In the genomic region with DNA sequence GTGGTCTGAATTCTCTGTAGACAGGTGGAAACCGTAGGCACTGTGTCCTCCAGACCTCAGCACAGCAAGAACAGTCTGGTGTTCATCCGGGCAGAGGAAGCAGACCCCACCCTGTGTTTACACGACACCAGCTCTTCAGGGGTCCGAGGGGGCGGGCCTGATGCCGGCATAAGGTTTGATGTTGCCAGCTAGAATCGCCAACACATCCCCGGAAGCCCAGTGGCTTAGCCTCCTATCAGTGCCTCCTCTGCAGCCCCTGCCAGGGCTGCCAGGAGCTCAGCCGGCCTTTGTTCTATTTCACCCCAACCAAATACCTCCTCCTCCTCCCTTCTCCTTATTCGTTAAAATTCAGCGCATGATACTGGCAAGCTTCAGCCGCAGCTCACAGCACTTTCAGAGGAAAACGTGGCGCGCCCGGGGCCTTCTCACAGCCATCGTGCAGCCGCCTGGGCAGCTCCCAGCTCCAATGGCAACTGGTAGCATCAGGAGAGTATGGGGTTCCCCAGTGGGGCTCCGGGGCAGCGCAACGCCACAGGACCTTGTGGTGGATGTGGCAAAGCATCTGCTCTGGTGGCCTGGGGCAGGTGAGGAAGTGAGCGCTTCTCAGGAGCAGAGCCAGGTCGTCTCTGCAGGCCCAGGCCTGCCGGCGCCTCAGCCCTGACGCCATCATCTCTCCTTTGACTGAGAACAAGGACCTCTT, we compare ENCODE assay signal across 12 cellular contexts.
A peak's percentile ranks its signal among the peaks of the same experiment; 100 is the strongest.
DNase-seq lines count a peak whose midpoint lies in the region; ATAC-seq, FAIRE-seq and TF ChIP-seq lines count a peak whose summit lies in the region.
"Had no signal": no experiment of that assay in that cellular context is flagged by ENCODE, and none has a peak within 500 bp of the region (broad histone marks: within the 10 kb centered on the region; RNA-seq: fewer than 3 reads in every experiment).

No MANE protein-coding gene starts in this region.

- intact Hi-C loops in HepG2 (cut with micrococcal nuclease; ENCODE audit: unreplicated experiment) = no loop called here

- H3K9me2 ChIP-seq in GM23248 (ENCODE audit: insufficient read depth) = no peaks in the 10 kb centered on the region

- H3K27ac ChIP-seq in liver (ENCODE audit: low read depth in 1 of 2, low read length in 2 of 2) (peak overlapping the region; percentile 58 to 81), HepG2 (ENCODE audit: extremely low read length, insufficient read depth, low read length) (no peak overlapping the region), cingulate gyrus (ENCODE audit: low read depth, low read length) (peak overlapping the region; percentile 75), GM23248 (no peak overlapping the region)

- H3K4me1 ChIP-seq in liver (ENCODE audit: control insufficient read depth in 4 of 4, insufficient read depth in 4 of 4, low read length in 3 of 4) (peaks cover 15 to 31% (median 26%) of the 10 kb centered on the region in 4 donors), HepG2 (ENCODE audit: insufficient read depth, low read length) (peaks cover 22% of the 10 kb centered on the region), GM23248 (ENCODE audit: insufficient read depth) (peaks cover 9% of the 10 kb centered on the region)

- H2AFZ ChIP-seq in HepG2 (ENCODE audit: low read length) (no peak overlapping the region), GM23248 (no peak overlapping the region)

- CTCF ChIA-PET in HepG2 (lab: Yijun Ruan, JAX; ENCODE audit: low intra/inter-chr PET ratio, low total read pairs) = no interaction called here

- peaks cover 23% of the 10 kb centered on the region for H3K4me1 Mint-ChIP-seq in mesothelial cell of epicardium
- H3K4me1 Mint-ChIP-seq in stimulated activated memory B cell treated with anti-CD40 and anti-IgM and Interleukin-4, amounts not matched to agents 10 μg/mL and 1 μg/mL and 100 μg/mL, for 72 hours = peaks cover 43% of the 10 kb centered on the region

- no peaks in the 10 kb centered on the region for H3K36me3 ChIP-seq in liver (ENCODE audit: control insufficient read depth in 4 of 4, insufficient read depth in 3 of 4, low read depth in 1 of 4, low read length in 3 of 4)
- H3K36me3 ChIP-seq in HepG2 (replicated peaks in 1 of 2; ENCODE audit: control insufficient read depth in 1 of 2, insufficient read depth in 2 of 2, low read length in 2 of 2) = no peaks in the 10 kb centered on the region
- no peaks in the 10 kb centered on the region for H3K36me3 ChIP-seq in GM23248 (ENCODE audit: low read depth)
- H3K36me3 ChIP-seq: esophagus muscularis mucosa, sigmoid colon had no signal

- in situ Hi-C loops in HepG2 (cut with HindIII; ENCODE audit: extremely low pct_ligation_motif_present, low pct_unique_long_range_greater_than_20kb) = no loop called here
- in situ Hi-C loops in KBM-7 (cut with MboI; ENCODE audit: low pct_unique_long_range_greater_than_20kb, low sequenced_read_pairs) = no loop called here
- in situ Hi-C loops in GM23248 (cut with MboI) = no loop called here

- no peaks in the 10 kb centered on the region for H3K36me3 Mint-ChIP-seq in mesothelial cell of epicardium
- H3K36me3 Mint-ChIP-seq in stimulated activated memory B cell treated with anti-CD40 and anti-IgM and Interleukin-4, amounts not matched to agents 10 μg/mL and 1 μg/mL and 100 μg/mL, for 72 hours = peaks cover 24% of the 10 kb centered on the region

- TF ChIP-seq EP300 in HepG2 (IDR thresholded peaks at IDR 0.05; ENCODE audit: low read depth in 2 of 2, low read length in 2 of 2) (no peak), HepG2 (CRISPR knock-in tag; IDR thresholded peaks at IDR 0.05; ENCODE audit: borderline replicate concordance) (no peak)

- no peaks in the 10 kb centered on the region for H3K9me3 Mint-ChIP-seq in mesothelial cell of epicardium
- no peaks in the 10 kb centered on the region for H3K9me3 Mint-ChIP-seq in stimulated activated memory B cell treated with anti-CD40 and anti-IgM and Interleukin-4, amounts not matched to agents 10 μg/mL and 1 μg/mL and 100 μg/mL, for 72 hours

- no TSS peak for BruUV-seq in HepG2 (replicated peaks; lab: Mats Ljungman, UMichigan)

- no peaks in the 10 kb centered on the region for H3K27me3 ChIP-seq in liver (ENCODE audit: control insufficient read depth in 4 of 4, insufficient read depth in 4 of 4, low read length in 3 of 4)
- H3K27me3 ChIP-seq in HepG2 (ENCODE audit: control insufficient read depth in 1 of 2, insufficient read depth in 2 of 2, low read length in 2 of 2) = peaks cover 1 to 31% of the 10 kb centered on the region in 2 experiments; a peak in 3 of 5 replicates
- H3K27me3 ChIP-seq in GM23248 (replicated peaks; ENCODE audit: insufficient read depth) = no peaks in the 10 kb centered on the region
- H3K27me3 ChIP-seq: esophagus muscularis mucosa, sigmoid colon had no signal

- no peaks in the 10 kb centered on the region for H3K9me3 ChIP-seq in liver (ENCODE audit: control insufficient read depth in 4 of 4, low read length in 3 of 4)
- no peaks in the 10 kb centered on the region for H3K9me3 ChIP-seq in HepG2 (ENCODE audit: low read length)
- H3K9me3 ChIP-seq in GM23248 (ENCODE audit: low read depth) = no peaks in the 10 kb centered on the region
- H3K9me3 ChIP-seq: esophagus muscularis mucosa, sigmoid colon had no signal

- H3K4me3 ChIP-seq in liver (ENCODE audit: low read depth in 1 of 3, low read length in 3 of 3) = no peak overlapping the region
- no peak overlapping the region for H3K4me3 ChIP-seq in HepG2 (replicated peaks in 1 of 3; ENCODE audit: insufficient read depth in 1 of 3, low read depth in 2 of 3, low read length in 3 of 3)
- H3K4me3 ChIP-seq in GM23248 = no peak overlapping the region
- H3K4me3 ChIP-seq: esophagus muscularis mucosa, K562, sigmoid colon had no signal

- H3K27me3 Mint-ChIP-seq in mesothelial cell of epicardium (ENCODE audit: low read depth) = no peaks in the 10 kb centered on the region
- no peaks in the 10 kb centered on the region for H3K27me3 Mint-ChIP-seq in stimulated activated memory B cell treated with anti-CD40 and anti-IgM and Interleukin-4, amounts not matched to agents 10 μg/mL and 1 μg/mL and 100 μg/mL, for 72 hours

- peaks cover 6% of the 10 kb centered on the region for H3F3A ChIP-seq in GM23248 (ENCODE audit: insufficient read depth)

- TF ChIP-seq RAD21 in liver (IDR thresholded peaks at IDR 0.05) (no peak), HepG2 (CRISPR knock-in tag; IDR thresholded peaks at IDR 0.05) (no peak)

- TF ChIP-seq CTCF in liver (IDR thresholded peaks at IDR 0.05; ENCODE audit: low read depth, low read length, missing input control) = no peak
- no peak for TF ChIP-seq CTCF in HepG2 (CRISPR knock-in tag; IDR thresholded peaks at IDR 0.05)
- no peak for TF ChIP-seq CTCF in mesothelial cell of epicardium (IDR thresholded peaks at IDR 0.05; ENCODE audit: unreplicated experiment)

- no peak for FAIRE-seq in HepG2 (lab: Jason Lieb, UNC)
- FAIRE-seq: K562 had no signal

- no peak overlapping the region for H3K4me3 Mint-ChIP-seq in mesothelial cell of epicardium
- no peak overlapping the region for H3K4me3 Mint-ChIP-seq in stimulated activated memory B cell treated with anti-CD40 and anti-IgM and Interleukin-4, amounts not matched to agents 10 μg/mL and 1 μg/mL and 100 μg/mL, for 72 hours

- peak overlapping the region; percentile 86 for H3K27ac Mint-ChIP-seq in mesothelial cell of epicardium
- H3K27ac Mint-ChIP-seq in stimulated activated memory B cell treated with anti-CD40 and anti-IgM and Interleukin-4, amounts not matched to agents 10 μg/mL and 1 μg/mL and 100 μg/mL, for 72 hours = no peak overlapping the region

- peak overlapping the region in 1 of 2 donors; percentile 24 for H3K9ac ChIP-seq in liver (ENCODE audit: low read depth in 1 of 2, low read length in 2 of 2)
- H3K9ac ChIP-seq in HepG2 (ENCODE audit: insufficient read depth, low read depth, low read length) = no peak overlapping the region
- H3K9ac ChIP-seq in GM23248 = no peak overlapping the region

- ATAC-seq in HepG2 = no peak
- no peak for ATAC-seq in stimulated activated memory B cell treated with anti-CD40 and anti-IgM and Interleukin-4, amounts not matched to agents 10 μg/mL and 1 μg/mL and 100 μg/mL, for 72 hours
- ATAC-seq: K562 had no signal

- DNase-seq in HepG2 (ENCODE audit: low spot score) = no peak
- DNase-seq in mesothelial cell of epicardium (ENCODE audit: low spot score in 2 of 2, unreplicated experiment in 2 of 2) = no peak
- DNase-seq in KBM-7 = no peak
- no peak for DNase-seq in NK-92 (lab: John Stamatoyannopoulos, UW; ENCODE audit: unreplicated experiment)
- DNase-seq in GM23248 = no peak
- DNase-seq: NCI-H524 treated with DMSO at 0.1 percent for 48 hours, sigmoid colon had no signal

- POLR2A ChIA-PET in HepG2 (lab: Yijun Ruan, JAX) = no interaction called here

- H3K79me2 ChIP-seq in HepG2 (ENCODE audit: insufficient read depth, low read length) (no peaks in the 10 kb centered on the region), GM23248 (ENCODE audit: insufficient read depth) (no peaks in the 10 kb centered on the region)

- H4K20me1 ChIP-seq in HepG2 (ENCODE audit: insufficient read depth, low read length) (no peaks in the 10 kb centered on the region), GM23248 (ENCODE audit: insufficient read depth) (no peaks in the 10 kb centered on the region)

- WGBS in liver = 83% methylated on average over 26 of the region's 26 CpGs
- WGBS in HepG2 (ENCODE audit: low lambda C conversion rate) = 70% methylated on average over 20 of the region's 26 CpGs
- 89 to 91% methylated on average over 26 of the region's 26 CpGs for WGBS in GM23248 (ENCODE audit: low coverage in 1 of 2, low lambda C conversion rate in 2 of 2, missing lambda C conversion rate in 2 of 2), 2 experiments

- TF ChIP-seq POLR2A in HepG2 (IDR thresholded peaks at IDR 0.05; ENCODE audit: insufficient read depth in 1 of 2, low read depth in 2 of 2, low read length in 2 of 2) = no peak

- H3K4me2 ChIP-seq in HepG2 (ENCODE audit: low read depth, low read length) (no peak overlapping the region), GM23248 (ENCODE audit: unreplicated experiment) (no peak overlapping the region)

TF ChIP-seq in liver, 16 proteins besides CTCF, POLR2A, EP300 and RAD21:
- no peak for TF ChIP-seq RXRA (IDR thresholded peaks at IDR 0.05)
- no peak for TF ChIP-seq FOXA1 (IDR thresholded peaks at IDR 0.05)
- no peak for TF ChIP-seq FOXA2 (IDR thresholded peaks at IDR 0.05)
- TF ChIP-seq JUND (IDR thresholded peaks at IDR 0.05) = no peak

TF ChIP-seq in HepG2, 621 proteins besides CTCF, POLR2A, EP300 and RAD21 (continues in another document):
- TF ChIP-seq PHB2 (IDR thresholded peaks at IDR 0.05; ENCODE audit: partially characterized antibody) (no peak), DNMT3B (CRISPR knock-in tag; conservative IDR thresholded peaks at IDR 0.05) (no peak), SPEN (CRISPR knock-in tag; IDR thresholded peaks at IDR 0.05; ENCODE audit: low read depth) (no peak), TSC22D2 (CRISPR knock-in tag; IDR thresholded peaks at IDR 0.05; ENCODE audit: borderline replicate concordance) (no peak)

Comparison
In these comparisons a context has a peak if more than half of its experiments do, and no peak if none do; other contexts are left out.
1. H3K27ac ChIP-seq: peak in liver (2 of 2) and cingulate gyrus (single experiment); none in HepG2 (single experiment) and GM23248 (single experiment).